In genomic region chr12:91923864-91924263, GRCh38 we compare ENCODE assay signal across 13 cellular contexts.
DNase-seq lines count a peak whose midpoint lies in the region; ATAC-seq and TF ChIP-seq lines count a peak whose summit lies in the region.
"Had no signal": no experiment of that assay in that cellular context is flagged by ENCODE, and none has a peak within 500 bp of the region (broad histone marks: within the 10 kb centered on the region; RNA-seq: fewer than 3 reads in every experiment).

No MANE protein-coding gene starts in this region.

- DNase-seq in body of pancreas, result no peak
- peak; percentile 12 to 49 (median 42) for DNase-seq in right cardiac atrium
- peak in 2 of 3 donors; percentile 24 to 50 for DNase-seq in mucosa of descending colon
- DNase-seq: Caco-2, DMS53, GF-D8, GOT3, H9 had no signal

- H3K9me3 ChIP-seq in body of pancreas (no peaks in the 10 kb centered on the region), right cardiac atrium (ENCODE audit: control insufficient read depth, low read length) (no peaks in the 10 kb centered on the region), mucosa of descending colon (peaks cover 2% of the 10 kb centered on the region)

- H3K4me1 ChIP-seq in body of pancreas (peaks cover 62% of the 10 kb centered on the region), right cardiac atrium (ENCODE audit: control insufficient read depth, insufficient read depth, low read length) (no peaks in the 10 kb centered on the region), mucosa of descending colon (ENCODE audit: low read depth) (peaks cover 4% of the 10 kb centered on the region)

- TF ChIP-seq CTCF in C4-2B (conservative IDR thresholded peaks at IDR 0.05), result no peak
- TF ChIP-seq CTCF in body of pancreas (IDR thresholded peaks at IDR 0.05), result no peak
- no peak for TF ChIP-seq CTCF in mucosa of descending colon (IDR thresholded peaks at IDR 0.05)

- no peaks in the 10 kb centered on the region for H3K36me3 ChIP-seq in body of pancreas (replicated peaks in 1 of 2; ENCODE audit: insufficient read depth in 1 of 2, low read depth in 2 of 2)
- H3K36me3 ChIP-seq in mucosa of descending colon (ENCODE audit: low read depth), result no peaks in the 10 kb centered on the region

- no peak for ATAC-seq in body of pancreas
- ATAC-seq in right cardiac atrium, result no peak
- no peak for ATAC-seq in mucosa of descending colon
- no peak for ATAC-seq in HG03571 (IDR thresholded peaks at IDR 0.05; ENCODE audit: unreplicated experiment)
- ATAC-seq in GM19463 (IDR thresholded peaks at IDR 0.05; ENCODE audit: unreplicated experiment), result no peak
- ATAC-seq in GM21360 (IDR thresholded peaks at IDR 0.05; ENCODE audit: unreplicated experiment), result no peak
- ATAC-seq: A549 had no signal

- H3K27me3 ChIP-seq in body of pancreas, result no peaks in the 10 kb centered on the region
- no peaks in the 10 kb centered on the region for H3K27me3 ChIP-seq in right cardiac atrium (ENCODE audit: control insufficient read depth, insufficient read depth)

- no peak overlapping the region for H3K4me3 ChIP-seq in body of pancreas
- no peak overlapping the region for H3K4me3 ChIP-seq in right cardiac atrium (ENCODE audit: low read length)
- no peak overlapping the region for H3K4me3 ChIP-seq in mucosa of descending colon
- H3K4me3 ChIP-seq: A549 had no signal

- 93 to 99% methylated on average over 28 to 30 of the region's 31 CpGs for WGBS in body of pancreas, 2 donors
- 98% methylated on average over 31 of the region's 31 CpGs for WGBS in right cardiac atrium

- intact Hi-C loops in body of pancreas (cut with DNase I) (no loop called here), right cardiac atrium (cut with DNase I) (no loop called here), mucosa of descending colon (cut with DNase I, micrococcal nuclease) (no loop called here)

- TF ChIP-seq POLR2A in body of pancreas (IDR thresholded peaks at IDR 0.05), result no peak

- H3K27ac ChIP-seq in C4-2B (peak overlapping the region; percentile 8; the same call in 1 of the 2 replicates), body of pancreas (peak overlapping the region in 3 of 4 donors; percentile 8 to 76 (median 57)), right cardiac atrium (ENCODE audit: low read length) (no peak overlapping the region)
- H3K27ac ChIP-seq: A549 had no signal

Comparison
In these comparisons a context has a peak if more than half of its experiments do, and no peak if none do; other contexts are left out.
1. DNase-seq: peak in right cardiac atrium (3 of 3) and mucosa of descending colon (2 of 3); none in body of pancreas (0 of 4).